24 cellular contexts compared by ENCODE assay signal in the genomic region with DNA sequence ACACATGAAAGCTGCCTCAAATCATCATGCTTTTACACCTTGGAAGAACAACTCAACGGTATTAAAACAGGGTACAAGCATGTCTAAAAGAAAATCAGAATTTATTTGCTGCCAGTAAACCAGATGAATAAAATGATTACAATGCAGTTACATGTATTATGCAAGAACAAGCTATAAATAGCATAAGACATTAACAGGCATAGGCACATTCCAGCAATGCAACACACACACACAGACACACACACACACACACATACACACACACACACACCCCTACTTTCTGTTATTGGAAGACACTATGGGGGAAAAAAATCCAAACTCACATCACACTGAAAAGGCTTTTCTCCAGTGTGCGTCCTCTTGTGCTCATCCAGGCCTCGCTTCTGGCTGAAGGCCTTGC.
A peak's percentile ranks its signal among the peaks of the same experiment; 100 is the strongest.
DNase-seq lines count a peak whose midpoint lies in the region; ATAC-seq and TF ChIP-seq lines count a peak whose summit lies in the region.
"Had no signal": no experiment of that assay in that cellular context is flagged by ENCODE, and none has a peak within 500 bp of the region (broad histone marks: within the 10 kb centered on the region; RNA-seq: fewer than 3 reads in every experiment).

No MANE protein-coding gene starts in this region.

- CTCF ChIA-PET in AG04450 (lab: Charles Lee), result interaction anchor here (0.7 to 2.8 kb wide), 2 partner anchors 8 to 268 kb away, joined by 4 to 8 read pairs; no protein-coding TSS in a partner anchor

- H3K27ac Mint-ChIP-seq in activated naive CD4-positive, alpha-beta T cell treated with anti-CD3 and anti-CD28 coated beads, Interleukin-2, amount 50 U/mL, for 72 hours, result no peak overlapping the region
- H3K27ac Mint-ChIP-seq: activated naive CD4-positive, alpha-beta T cell treated with anti-CD3 and anti-CD28 coated beads for 36 hours; nephron progenitor cell; stimulated activated naive CD8-positive, alpha-beta T cell treated with anti-CD3 and anti-CD28 coated beads, Interleukin-15, Interleukin-2, amounts not matched to agents 100 ng/mL and 50 ng/mL, for 24 hours had no signal

- intact Hi-C loops in lower leg skin (cut with DNase I; ENCODE audit: low total_unique reads), result no loop called here

- TF ChIP-seq CTCF in AG04450 (IDR thresholded peaks at IDR 0.05; ENCODE audit: low read depth, low read length), result no peak
- no peak for TF ChIP-seq CTCF in choroid plexus epithelial cell (conservative IDR thresholded peaks at IDR 0.05; ENCODE audit: low read depth, low read length)
- no peak for TF ChIP-seq CTCF in foreskin keratinocyte (conservative IDR thresholded peaks at IDR 0.05)
- TF ChIP-seq CTCF in lower leg skin (IDR thresholded peaks at IDR 0.05), result no peak

- POLR2A ChIA-PET in AG04450 (lab: Yijun Ruan, JAX), result no interaction called here

- H3K27me3 ChIP-seq in AG04450 (ENCODE audit: control insufficient read depth, insufficient read depth, low read length) (no peaks in the 10 kb centered on the region), foreskin keratinocyte (no peaks in the 10 kb centered on the region)
- H3K27me3 ChIP-seq: ascending aorta, spleen, tibial nerve had no signal

- ATAC-seq in foreskin keratinocyte, result peak; percentile 31
- ATAC-seq in activated naive CD4-positive, alpha-beta T cell treated with anti-CD3 and anti-CD28 coated beads, Interleukin-2, amount 50 U/mL, for 72 hours, result no peak

- H3K27ac ChIP-seq in AG04450 (ENCODE audit: low read depth, low read length) (no peak overlapping the region), foreskin keratinocyte (no peak overlapping the region)
- H3K27ac ChIP-seq: ascending aorta, coronary artery, RWPE1, spleen, tibial nerve had no signal

- H3K36me3 Mint-ChIP-seq in activated naive CD4-positive, alpha-beta T cell treated with anti-CD3 and anti-CD28 coated beads, Interleukin-2, amount 50 U/mL, for 72 hours, result no peaks in the 10 kb centered on the region

- H3K9me3 Mint-ChIP-seq in activated naive CD4-positive, alpha-beta T cell treated with anti-CD3 and anti-CD28 coated beads, Interleukin-2, amount 50 U/mL, for 72 hours, result peaks cover 0 to 6% of the 10 kb centered on the region in 2 donors

- no peak overlapping the region for H3K4me3 ChIP-seq in AG04450 (ENCODE audit: low read depth, low read length)
- no peak overlapping the region for H3K4me3 ChIP-seq in choroid plexus epithelial cell (ENCODE audit: low read depth, low read length)
- H3K4me3 ChIP-seq in lower leg skin (ENCODE audit: low read depth, poor library complexity, severe bottlenecking), result no peak overlapping the region
- H3K4me3 ChIP-seq: ascending aorta, coronary artery, spleen, tibial nerve had no signal

- 54 to 68% methylated on average over 3 of the region's 3 CpGs for WGBS in lower leg skin, 2 donors

- no peaks in the 10 kb centered on the region for H3K4me1 ChIP-seq in foreskin keratinocyte
- H3K4me1 ChIP-seq: ascending aorta, spleen, tibial nerve had no signal

- DNase-seq in AG04450 (ENCODE audit: low read depth, low spot score), result peak; percentile 13
- peak; percentile 57 for DNase-seq in GM03348 (ENCODE audit: low spot score)
- DNase-seq in choroid plexus epithelial cell (ENCODE audit: low read depth), result peak; percentile 81
- DNase-seq in foreskin keratinocyte, result peak; percentile 24 to 56
- DNase-seq in activated naive CD4-positive, alpha-beta T cell treated with anti-CD3 and anti-CD28 coated beads, Interleukin-2, amount 50 U/mL, for 72 hours (ENCODE audit: low spot score in 2 of 2), result no peak
- no peak for DNase-seq in activated CD4-positive, alpha-beta T cell treated with anti-CD3 and anti-CD28 coated beads for 1 hour
- no peak for DNase-seq in NCI-H1930 (lab: John Stamatoyannopoulos, UW)
- no peak for DNase-seq in lower leg skin (ENCODE audit: low spot score in 2 of 2)
- DNase-seq: activated naive CD4-positive, alpha-beta T cell treated with anti-CD3 and anti-CD28 coated beads for 36 hours; activated T-cell treated with anti-CD3 and anti-CD28 coated beads, Interleukin-2, amount 50 U/mL, for 48 hours; AML-193; DMS79 treated with DMSO at 0.1 percent for 48 hours; KG1; NCI-H1048; NCI-H510A treated with DMSO at 0.1 percent for 48 hours; nephron progenitor cell; posterior cingulate gyrus; spleen; stimulated activated CD4-positive, alpha-beta T cell treated with anti-CD3 and anti-CD28 coated beads, Interleukin-4, amount 100 ng/mL, for 24 hours had no signal

- H3K9me3 ChIP-seq in AG04450 (ENCODE audit: control insufficient read depth, insufficient read depth, low read length), result no peaks in the 10 kb centered on the region

- no peak for TF ChIP-seq POLR2A in lower leg skin (IDR thresholded peaks at IDR 0.05)

Comparison
In these comparisons a context has a peak if more than half of its experiments do, and no peak if none do; other contexts are left out.
1. DNase-seq: peak in AG04450 (single experiment), GM03348 (single experiment), choroid plexus epithelial cell (single experiment) and foreskin keratinocyte (2 of 2); none in activated naive CD4-positive, alpha-beta T cell treated with anti-CD3 and anti-CD28 coated beads, Interleukin-2, amount 50 U/mL, for 72 hours (0 of 2), activated CD4-positive, alpha-beta T cell treated with anti-CD3 and anti-CD28 coated beads for 1 hour (single experiment), NCI-H1930 (0 of 2) and lower leg skin (0 of 2).